ENCODE assay signal across 8 cellular contexts in the genomic region with DNA sequence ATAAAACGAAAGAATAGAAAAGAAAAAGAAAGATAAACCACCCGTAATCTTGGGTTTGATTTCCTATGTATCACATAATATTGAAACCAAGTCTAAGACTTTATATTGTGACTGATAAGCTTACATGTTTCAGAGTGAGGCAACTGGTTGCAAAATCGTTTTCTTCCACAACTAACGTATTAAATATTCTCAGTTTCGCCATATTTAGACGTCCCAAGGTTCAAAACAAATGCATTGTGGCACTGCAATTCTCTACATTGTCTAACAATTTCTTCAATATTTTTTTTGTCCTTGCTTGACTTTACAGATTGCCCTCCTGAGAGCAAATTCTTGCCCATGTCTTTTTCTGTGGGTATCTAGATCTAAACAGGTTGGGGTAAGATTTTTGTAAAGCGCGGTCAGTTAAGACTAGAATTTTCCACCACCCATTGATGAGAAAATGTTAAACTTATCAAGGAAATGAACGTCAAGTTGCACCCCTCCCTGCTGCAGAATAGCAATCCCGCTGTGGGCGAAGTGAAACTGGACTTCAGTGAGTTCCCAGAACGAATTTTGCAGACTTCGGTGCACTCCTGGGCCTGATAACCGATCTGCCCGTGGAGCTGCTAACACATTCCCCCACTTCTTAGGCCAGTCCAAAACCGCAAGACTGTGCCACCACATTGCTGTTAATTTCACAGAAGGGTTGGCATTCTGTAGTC. TPM values are rescaled to one million over a fixed set of nuclear protein-coding genes. Genes with fewer than 3 reads are reported as not detected.
A peak's percentile ranks its signal among the peaks of the same experiment; 100 is the strongest.
DNase-seq lines count a peak whose midpoint lies in the region; TF ChIP-seq lines count a peak whose summit lies in the region.

No MANE protein-coding gene starts in this region.

- H3K4me3 ChIP-seq in AG09309 (ENCODE audit: control insufficient read depth, low read depth, low read length) (peak overlapping the region; percentile 78), duodenal mucosa (ENCODE audit: low read depth in 1 of 2, low read length in 2 of 2) (peak overlapping the region; percentile 84 to 96), muscle layer of duodenum (ENCODE audit: low read depth in 1 of 2, low read length in 2 of 2) (peak overlapping the region; percentile 85 to 86)

- in situ Hi-C loops in GM13977 (cut with MboI; ENCODE audit: low pct_unique_long_range_greater_than_20kb, low sequenced_read_pairs, unreplicated experiment) = loop anchor here (25.0 kb wide), 3 partner anchors 269 to 1219 kb away; partner anchors contain the start of genes LHX5 and TBX5

- H3K27ac Mint-ChIP-seq in activated T-helper 1 cell treated with anti-CD3 and anti-CD28 coated beads, Interleukin-12 subunit alpha, Interleukin-12 subunit beta, Interleukin-2, Interleukin-4 antibody, amounts not matched to agents 30 ng/mL and 10 ng/mL and 1 ng/mL, durations not matched to agents 14 hours and 24 hours and 36 hours = no peak overlapping the region

- H3K9me3 Mint-ChIP-seq in activated T-helper 1 cell treated with anti-CD3 and anti-CD28 coated beads, Interleukin-12 subunit alpha, Interleukin-12 subunit beta, Interleukin-2, Interleukin-4 antibody, amounts not matched to agents 30 ng/mL and 10 ng/mL and 1 ng/mL, durations not matched to agents 14 hours and 24 hours and 36 hours = no peaks in the 10 kb centered on the region

- peak overlapping the region; percentile 91 to 93 for H3K9ac ChIP-seq in duodenal mucosa (ENCODE audit: low read depth in 1 of 2, low read length in 2 of 2)

- TF ChIP-seq CTCF in AG09309 (IDR thresholded peaks at IDR 0.05; ENCODE audit: control insufficient read depth, insufficient read depth, low read depth, low read length, missing control alignments) (no peak), GM13977 (IDR thresholded peaks at IDR 0.05; ENCODE audit: extremely low read depth, insufficient read depth, missing control alignments) (no peak)

- H3K27me3 Mint-ChIP-seq in activated T-helper 1 cell treated with anti-CD3 and anti-CD28 coated beads, Interleukin-12 subunit alpha, Interleukin-12 subunit beta, Interleukin-2, Interleukin-4 antibody, amounts not matched to agents 30 ng/mL and 10 ng/mL and 1 ng/mL, durations not matched to agents 14 hours and 24 hours and 36 hours (ENCODE audit: insufficient read depth) = peaks cover 68% of the 10 kb centered on the region

- DNase-seq in AG09309 (ENCODE audit: low read depth) (no peak), M059J (ENCODE audit: low read depth) (peak; percentile 75), SKM-1 treated with dmso at 0.1 percent for 144 hours (lab: John Stamatoyannopoulos, UW; ENCODE audit: unreplicated experiment) (no peak), NCI-H2029 treated with DMSO at 0.1 percent for 48 hours (lab: John Stamatoyannopoulos, UW) (no peak), GM13977 (ENCODE audit: low spot score) (no peak)
- no peak for DNase-seq in activated T-helper 1 cell treated with anti-CD3 and anti-CD28 coated beads, Interleukin-12 subunit alpha, Interleukin-12 subunit beta, Interleukin-2, Interleukin-4 antibody, amounts not matched to agents 30 ng/mL and 10 ng/mL and 1 ng/mL, durations not matched to agents 14 hours and 24 hours and 36 hours (ENCODE audit: low spot score)

- H3K27ac ChIP-seq in duodenal mucosa (ENCODE audit: low read depth, low read length) (peak overlapping the region; percentile 42), muscle layer of duodenum (ENCODE audit: low read length) (peak overlapping the region; percentile 96)

- H3K4me3 Mint-ChIP-seq in activated T-helper 1 cell treated with anti-CD3 and anti-CD28 coated beads, Interleukin-12 subunit alpha, Interleukin-12 subunit beta, Interleukin-2, Interleukin-4 antibody, amounts not matched to agents 30 ng/mL and 10 ng/mL and 1 ng/mL, durations not matched to agents 14 hours and 24 hours and 36 hours = no peak overlapping the region

- peaks cover 13% of the 10 kb centered on the region for H3K4me1 Mint-ChIP-seq in activated T-helper 1 cell treated with anti-CD3 and anti-CD28 coated beads, Interleukin-12 subunit alpha, Interleukin-12 subunit beta, Interleukin-2, Interleukin-4 antibody, amounts not matched to agents 30 ng/mL and 10 ng/mL and 1 ng/mL, durations not matched to agents 14 hours and 24 hours and 36 hours (ENCODE audit: low read depth)

- H3K36me3 ChIP-seq in duodenal mucosa (ENCODE audit: control insufficient read depth in 1 of 2, insufficient read depth in 2 of 2, low read length in 2 of 2) = peaks cover 12 to 18% of the 10 kb centered on the region in 2 donors
- H3K36me3 ChIP-seq in muscle layer of duodenum (ENCODE audit: control insufficient read depth in 1 of 2, insufficient read depth in 2 of 2, low read length in 2 of 2) = peaks cover 0 to 3% of the 10 kb centered on the region in 2 donors

- H3K4me1 ChIP-seq in duodenal mucosa (ENCODE audit: control insufficient read depth in 1 of 2, insufficient read depth in 2 of 2, low read length in 2 of 2) (peaks cover 20 to 27% of the 10 kb centered on the region in 2 donors), muscle layer of duodenum (ENCODE audit: control insufficient read depth in 1 of 2, insufficient read depth in 2 of 2, low read length in 2 of 2) (peaks cover 0 to 15% of the 10 kb centered on the region in 2 donors)

- no peaks in the 10 kb centered on the region for H3K9me3 ChIP-seq in duodenal mucosa (ENCODE audit: control insufficient read depth in 1 of 2, low read length in 2 of 2)
- H3K9me3 ChIP-seq in muscle layer of duodenum (ENCODE audit: control insufficient read depth in 1 of 2, low read length in 2 of 2) = no peaks in the 10 kb centered on the region

- intact Hi-C loops in activated T-helper 1 cell treated with anti-CD3 and anti-CD28 coated beads, Interleukin-12 subunit alpha, Interleukin-12 subunit beta, Interleukin-2, Interleukin-4 antibody, amounts not matched to agents 30 ng/mL and 10 ng/mL and 1 ng/mL, durations not matched to agents 14 hours and 24 hours and 36 hours (cut with micrococcal nuclease) = loop anchor here (5.0 kb wide), 3 partner anchors 239 to 1209 kb away; partner anchors contain the start of genes LHX5 and TBX5

- no peaks in the 10 kb centered on the region for H3K36me3 Mint-ChIP-seq in activated T-helper 1 cell treated with anti-CD3 and anti-CD28 coated beads, Interleukin-12 subunit alpha, Interleukin-12 subunit beta, Interleukin-2, Interleukin-4 antibody, amounts not matched to agents 30 ng/mL and 10 ng/mL and 1 ng/mL, durations not matched to agents 14 hours and 24 hours and 36 hours (ENCODE audit: low read depth)

- H3K27me3 ChIP-seq in duodenal mucosa (ENCODE audit: control insufficient read depth in 1 of 2, insufficient read depth in 2 of 2, low read length in 2 of 2) = peaks cover 3 to 8% of the 10 kb centered on the region in 2 donors
- H3K27me3 ChIP-seq in muscle layer of duodenum (ENCODE audit: low read depth, low read length) = peaks cover 2% of the 10 kb centered on the region

RNA-seq across cellular contexts. Expression of gene TBX3, which starts 2.7 kb away (rescaled TPM):
- total RNA-seq in M059J (2014; rRNA removed; shearing (Covaris generic)) = 50.3 and 90.4 TPM in 2 replicates
- not detected in 2 replicates for total RNA-seq in activated T-helper 1 cell treated with anti-CD3 and anti-CD28 coated beads, Interleukin-12 subunit alpha, Interleukin-12 subunit beta, Interleukin-2, Interleukin-4 antibody, amounts not matched to agents 30 ng/mL and 10 ng/mL and 1 ng/mL, durations not matched to agents 14 hours and 24 hours and 36 hours

Comparison
In these comparisons a context has a peak if more than half of its experiments do, and no peak if none do; other contexts are left out.
1. RNA of gene TBX3, which starts 2.7 kb away (total RNA-seq): 50.3 to 90.4 TPM in M059J; not detected in activated T-helper 1 cell treated with anti-CD3 and anti-CD28 coated beads, Interleukin-12 subunit alpha, Interleukin-12 subunit beta, Interleukin-2, Interleukin-4 antibody, amounts not matched to agents 30 ng/mL and 10 ng/mL and 1 ng/mL, durations not matched to agents 14 hours and 24 hours and 36 hours; every median in the first group is over 10 times any median in the second.
2. Peak in every context shown above with its lines, with median percentiles within 50 percentile points of each other: H3K4me3 ChIP-seq.